In genomic region chr5:96031811-96032261, GRCh38 we compare ENCODE assay signal across 14 cellular contexts.
A peak's percentile ranks its signal among the peaks of the same experiment; 100 is the strongest.
DNase-seq lines count a peak whose midpoint lies in the region; ATAC-seq and TF ChIP-seq lines count a peak whose summit lies in the region.
"Had no signal": no experiment of that assay in that cellular context is flagged by ENCODE, and none has a peak within 500 bp of the region (broad histone marks: within the 10 kb centered on the region; RNA-seq: fewer than 3 reads in every experiment).

No MANE protein-coding gene starts in this region.

- H3K27me3 Mint-ChIP-seq in endodermal cell (ENCODE audit: insufficient read depth), result no peaks in the 10 kb centered on the region
- H3K27me3 Mint-ChIP-seq: activated B cell treated with CpG ODN at 0.5 μM for 24 hours had no signal

- no peaks in the 10 kb centered on the region for H3K36me3 Mint-ChIP-seq in endodermal cell (ENCODE audit: low read depth)
- H3K36me3 Mint-ChIP-seq: naive B cell had no signal

- TF ChIP-seq RAD21 in SK-N-SH (IDR thresholded peaks at IDR 0.05; ENCODE audit: low read length), result no peak

- CTCF ChIA-PET in SK-N-SH (lab: Yijun Ruan, JAX), result interaction anchor here (1.3 kb wide), 2 partner anchors 247 to 313 kb away, joined by 3 to 4 read pairs; no protein-coding TSS in a partner anchor

- peak overlapping the region; percentile 31 for H3K4me2 ChIP-seq in GM23248 (ENCODE audit: unreplicated experiment)
- H3K4me2 ChIP-seq in SK-N-SH, result 0 out of 2 replicates have a peak overlapping the region, but pooled peaks have one; percentile 14
- H3K4me2 ChIP-seq in fibroblast of lung (ENCODE audit: extremely low read depth, insufficient read depth, low read length), result peak overlapping the region; percentile 41

- DNase-seq in GM23248 (peak; percentile 89), SK-N-SH (no peak), fibroblast of lung (ENCODE audit: low read depth in 2 of 2) (peak; percentile 52 to 89), stromal cell of bone marrow (ENCODE audit: low read depth) (peak; percentile 48), mesenteric fat pad (ENCODE audit: low spot score) (no peak), endodermal cell (no peak), NCI-H524 (lab: John Stamatoyannopoulos, UW) (no peak)
- DNase-seq: activated B cell treated with CpG ODN at 0.5 μM for 24 hours; activated naive CD4-positive, alpha-beta T cell treated with Interleukin-2 at 50 U/mL for 16 hours; naive B cell; NCI-H1694 treated with DMSO at 0.1 percent for 48 hours; NCI-H510A; substantia nigra had no signal

- peaks cover 11% of the 10 kb centered on the region for H3K4me1 Mint-ChIP-seq in endodermal cell
- H3K4me1 Mint-ChIP-seq: activated B cell treated with CpG ODN at 0.5 μM for 24 hours, naive B cell had no signal

- peaks cover 6% of the 10 kb centered on the region; the same call in 1 of the 2 replicates for H3K9me2 ChIP-seq in GM23248 (ENCODE audit: insufficient read depth)
- 0 out of 2 replicates have a peak, but pooled peaks cover 6% of the 10 kb centered on the region for H3K9me2 ChIP-seq in SK-N-SH

- H3K9ac ChIP-seq in GM23248 (peak overlapping the region; percentile 9; the same call in 1 of the 2 replicates), SK-N-SH (0 out of 2 replicates have a peak overlapping the region, but pooled peaks have one; percentile 17), fibroblast of lung (ENCODE audit: insufficient read depth, low read length) (no peak overlapping the region), endodermal cell (ENCODE audit: extremely low read depth, low read length, poor library complexity, severe bottlenecking) (no peak overlapping the region)

- TF ChIP-seq EP300 in SK-N-SH (IDR thresholded peaks at IDR 0.05; ENCODE audit: borderline replicate concordance in 1 of 2, low read depth in 1 of 2, low read length in 1 of 2), result peak in 1 of 2 experiments; percentile 55; a peak in 1 of 4 replicates

- H3F3A ChIP-seq in GM23248 (ENCODE audit: insufficient read depth) (peaks cover 50% of the 10 kb centered on the region), SK-N-SH (replicated peaks; ENCODE audit: insufficient read depth) (peaks cover 32% of the 10 kb centered on the region)

- H3K4me3 Mint-ChIP-seq in endodermal cell, result no peak overlapping the region
- H3K4me3 Mint-ChIP-seq: activated B cell treated with CpG ODN at 0.5 μM for 24 hours, naive B cell had no signal

- no peak overlapping the region for H3K27ac Mint-ChIP-seq in endodermal cell
- H3K27ac Mint-ChIP-seq: activated B cell treated with CpG ODN at 0.5 μM for 24 hours, naive B cell had no signal

- peak overlapping the region; percentile 35; the same call in 1 of the 2 replicates for H2AFZ ChIP-seq in GM23248
- H2AFZ ChIP-seq in SK-N-SH (ENCODE audit: low read depth), result no peak overlapping the region
- peak overlapping the region; percentile 60 for H2AFZ ChIP-seq in fibroblast of lung (ENCODE audit: low read length)

- peaks cover 48% of the 10 kb centered on the region for H3K4me1 ChIP-seq in GM23248 (ENCODE audit: insufficient read depth)
- H3K4me1 ChIP-seq in SK-N-SH (ENCODE audit: control insufficient read depth in 1 of 2, insufficient read depth in 2 of 2, low read depth in 1 of 2, low read length in 1 of 2), result peaks cover 0 to 16% of the 10 kb centered on the region in 2 experiments; a peak in 2 of 4 replicates
- peaks cover 5% of the 10 kb centered on the region for H3K4me1 ChIP-seq in fibroblast of lung (ENCODE audit: control insufficient read depth, extremely low read depth, insufficient read depth, low read length)
- no peaks in the 10 kb centered on the region for H3K4me1 ChIP-seq in endodermal cell (ENCODE audit: control insufficient read depth, insufficient read depth, low read length)

- H3K27ac ChIP-seq in GM23248, result peak overlapping the region; percentile 74
- peak overlapping the region in 1 of 2 experiments; percentile 59; a peak in 2 of 4 replicates for H3K27ac ChIP-seq in SK-N-SH (ENCODE audit: low read depth in 2 of 2, low read length in 1 of 2)
- peak overlapping the region; percentile 53 for H3K27ac ChIP-seq in fibroblast of lung (ENCODE audit: insufficient read depth, low read length)
- no peak overlapping the region for H3K27ac ChIP-seq in endodermal cell (ENCODE audit: low read depth, low read length)

- in situ Hi-C loops in GM23248 (cut with MboI), result no loop called here

- H3K4me3 ChIP-seq in GM23248 (no peak overlapping the region), SK-N-SH (ENCODE audit: low read depth in 2 of 2, low read length in 1 of 2) (no peak overlapping the region), fibroblast of lung (replicated peaks in 1 of 4; ENCODE audit: control extremely low read depth in 1 of 4, insufficient read depth in 1 of 4, low read depth in 3 of 4, low read length in 4 of 4) (no peak overlapping the region), endodermal cell (ENCODE audit: low read length) (no peak overlapping the region)

- H4K20me1 ChIP-seq in GM23248 (ENCODE audit: insufficient read depth) (no peaks in the 10 kb centered on the region), SK-N-SH (ENCODE audit: insufficient read depth) (no peaks in the 10 kb centered on the region), fibroblast of lung (ENCODE audit: control insufficient read depth, extremely low read depth, insufficient read depth, low read length) (no peaks in the 10 kb centered on the region)

- no peak for ATAC-seq in GM19455 (IDR thresholded peaks at IDR 0.05; ENCODE audit: unreplicated experiment)

- H3K79me2 ChIP-seq in GM23248 (ENCODE audit: insufficient read depth) (peaks cover 24% of the 10 kb centered on the region), SK-N-SH (ENCODE audit: insufficient read depth) (no peaks in the 10 kb centered on the region), fibroblast of lung (ENCODE audit: control insufficient read depth, insufficient read depth, low read length) (no peaks in the 10 kb centered on the region)

- H3K36me3 ChIP-seq in GM23248 (ENCODE audit: low read depth) (no peaks in the 10 kb centered on the region), SK-N-SH (replicated peaks in 1 of 2; ENCODE audit: control insufficient read depth in 1 of 2, insufficient read depth in 2 of 2, low read length in 1 of 2) (no peaks in the 10 kb centered on the region), fibroblast of lung (ENCODE audit: control insufficient read depth, insufficient read depth, low read length) (no peaks in the 10 kb centered on the region), endodermal cell (ENCODE audit: control insufficient read depth, insufficient read depth, low read length) (no peaks in the 10 kb centered on the region)

- POLR2A ChIA-PET in SK-N-SH (lab: Yijun Ruan, JAX), result no interaction called here

- H3K27me3 ChIP-seq in GM23248 (replicated peaks; ENCODE audit: insufficient read depth) (no peaks in the 10 kb centered on the region), SK-N-SH (ENCODE audit: insufficient read depth) (no peaks in the 10 kb centered on the region), fibroblast of lung (ENCODE audit: control insufficient read depth, insufficient read depth, low read length) (no peaks in the 10 kb centered on the region), endodermal cell (ENCODE audit: control insufficient read depth, insufficient read depth, low read length, poor library complexity, severe bottlenecking) (no peaks in the 10 kb centered on the region)

- H3K9me3 ChIP-seq in GM23248 (ENCODE audit: low read depth) (no peaks in the 10 kb centered on the region), SK-N-SH (no peaks in the 10 kb centered on the region), fibroblast of lung (ENCODE audit: control insufficient read depth, insufficient read depth, low read depth, low read length) (no peaks in the 10 kb centered on the region), endodermal cell (ENCODE audit: control insufficient read depth, low read length) (peaks cover 8% of the 10 kb centered on the region)

- H3K9me3 Mint-ChIP-seq in endodermal cell, result peaks cover 3% of the 10 kb centered on the region

- WGBS in GM23248 (ENCODE audit: low coverage in 1 of 2, low lambda C conversion rate in 2 of 2, missing lambda C conversion rate in 2 of 2), 2 experiments, result 0% methylated on average over 1 of the region's 1 CpG
- WGBS in SK-N-SH (ENCODE audit: low lambda C conversion rate), result 86% methylated on average over 1 of the region's 1 CpG
- WGBS in endodermal cell (ENCODE audit: insufficient coverage in 1 of 2, insufficient read length in 1 of 2), 2 experiments, result 94% methylated on average over 1 of the region's 1 CpG; no CpG with 5 or more reads in 1 of the 2 experiments

- TF ChIP-seq CTCF in SK-N-SH (IDR thresholded peaks at IDR 0.05) (no peak), fibroblast of lung (conservative IDR thresholded peaks at IDR 0.05 in 1 of 2, IDR thresholded peaks at IDR 0.05 in 1 of 2; ENCODE audit: low read depth in 1 of 2, low read length in 2 of 2) (no peak), endodermal cell (conservative IDR thresholded peaks at IDR 0.05) (no peak)

TF ChIP-seq in SK-N-SH, 30 proteins besides CTCF, POLR2A, EP300 and RAD21 (continues in another document):
- no peak for TF ChIP-seq CHD2 (IDR thresholded peaks at IDR 0.05; ENCODE audit: low read length, partially characterized antibody)
- no peak for TF ChIP-seq MXI1 (IDR thresholded peaks at IDR 0.05; ENCODE audit: low read depth, low read length)
- TF ChIP-seq RCOR1 (IDR thresholded peaks at IDR 0.05; ENCODE audit: low read length), result no peak
- TF ChIP-seq SIN3A (IDR thresholded peaks at IDR 0.05; ENCODE audit: borderline replicate concordance, low read depth, low read length), result no peak
- peak; percentile 69 for TF ChIP-seq JUND (IDR thresholded peaks at IDR 0.05)
- TF ChIP-seq GATA2 (CRISPR knock-in tag; IDR thresholded peaks at IDR 0.05), result no peak
- TF ChIP-seq MAX (IDR thresholded peaks at IDR 0.05; ENCODE audit: low read depth), result peak; percentile 3; the same call in 1 of the 2 replicates
- peak; percentile 76 for TF ChIP-seq FOSL2 (IDR thresholded peaks at IDR 0.05; ENCODE audit: borderline replicate concordance, low read depth)
- TF ChIP-seq NRF1 (IDR thresholded peaks at IDR 0.05; ENCODE audit: low read depth, low read length), result no peak
- no peak for TF ChIP-seq SMC3 (IDR thresholded peaks at IDR 0.05; ENCODE audit: low read depth, low read length)
- TF ChIP-seq TCF12 (IDR thresholded peaks at IDR 0.05), result peak; percentile 26; the same call in 1 of the 2 replicates
- TF ChIP-seq USF1 (IDR thresholded peaks at IDR 0.05; ENCODE audit: borderline replicate concordance, low read depth), result no peak

Comparison
In these comparisons a context has a peak if more than half of its experiments do, and no peak if none do; other contexts are left out.
1. DNase-seq: peak in GM23248 (single experiment), fibroblast of lung (2 of 2) and stromal cell of bone marrow (single experiment); none in SK-N-SH (single experiment), mesenteric fat pad (single experiment), endodermal cell (single experiment) and NCI-H524 (0 of 2).
2. H3K9ac ChIP-seq: peak in GM23248 (single experiment) and SK-N-SH (single experiment); none in fibroblast of lung (single experiment) and endodermal cell (single experiment).
3. Peak in every context shown above with its lines, with median percentiles within 50 percentile points of each other: H3K4me2 ChIP-seq.